8 cellular contexts compared by ENCODE assay signal in genomic region chr11:19071255-19071654, GRCh38. TPM values are rescaled to one million over a fixed set of nuclear protein-coding genes. Genes with fewer than 3 reads are reported as not detected.
DNase-seq lines count a peak whose midpoint lies in the region; ATAC-seq, FAIRE-seq and TF ChIP-seq lines count a peak whose summit lies in the region.

No MANE protein-coding gene starts in this region.

- no peaks in the 10 kb centered on the region for H3K9me3 ChIP-seq in GM23248 (ENCODE audit: low read depth)
- H3K9me3 ChIP-seq in pancreas, result no peaks in the 10 kb centered on the region

- H3K27ac Mint-ChIP-seq in activated T-helper 2 cell treated with anti-CD3 and anti-CD28 coated beads, Interferon-gamma antibody, Interleukin-2, Interleukin-4, amounts not matched to agents 10 μg/mL and 5 μg/mL and 100 μg/mL, durations not matched to agents 14 hours and 24 hours and 36 hours, result no peak overlapping the region
- peak overlapping the region; percentile 36 for H3K27ac Mint-ChIP-seq in type B pancreatic cell

- peak overlapping the region; percentile 59 for H3K4me2 ChIP-seq in GM23248 (ENCODE audit: unreplicated experiment)

- H3K9ac ChIP-seq in GM23248, result peak overlapping the region; percentile 36; the same call in 1 of the 2 replicates

- H3K9me2 ChIP-seq in GM23248 (ENCODE audit: insufficient read depth), result no peaks in the 10 kb centered on the region

- no peaks in the 10 kb centered on the region for H3K36me3 Mint-ChIP-seq in activated T-helper 2 cell treated with anti-CD3 and anti-CD28 coated beads, Interferon-gamma antibody, Interleukin-2, Interleukin-4, amounts not matched to agents 10 μg/mL and 5 μg/mL and 100 μg/mL, durations not matched to agents 14 hours and 24 hours and 36 hours (ENCODE audit: low read depth)
- H3K36me3 Mint-ChIP-seq in type B pancreatic cell, result no peaks in the 10 kb centered on the region

- H3K4me3 ChIP-seq in GM23248, result peak overlapping the region; percentile 62
- H3K4me3 ChIP-seq in pancreas, result no peak overlapping the region

- no peaks in the 10 kb centered on the region for H3K36me3 ChIP-seq in GM23248 (ENCODE audit: low read depth)
- H3K36me3 ChIP-seq in pancreas, result no peaks in the 10 kb centered on the region

- H3K27me3 Mint-ChIP-seq in activated T-helper 2 cell treated with anti-CD3 and anti-CD28 coated beads, Interferon-gamma antibody, Interleukin-2, Interleukin-4, amounts not matched to agents 10 μg/mL and 5 μg/mL and 100 μg/mL, durations not matched to agents 14 hours and 24 hours and 36 hours (ENCODE audit: low read depth), result peaks cover 21% of the 10 kb centered on the region
- H3K27me3 Mint-ChIP-seq in type B pancreatic cell, result peaks cover 14% of the 10 kb centered on the region

- H3K27me3 ChIP-seq in GM23248 (replicated peaks; ENCODE audit: insufficient read depth) (peaks cover 25% of the 10 kb centered on the region), pancreas (no peaks in the 10 kb centered on the region)

- in situ Hi-C loops in GM23248 (cut with MboI), result loop anchor here (10.0 to 25.0 kb wide), 3 partner anchors 244 to 1091 kb away; partner anchors contain the start of gene DBX1

- peak; percentile 50 for FAIRE-seq in frontal cortex (lab: Jason Lieb, UNC)
- FAIRE-seq in pancreas (lab: Jason Lieb, UNC), result peak; percentile 43

- TF ChIP-seq CTCF in pancreas (IDR thresholded peaks at IDR 0.05) (peak; percentile 77 to 96 (median 90)), type B pancreatic cell (conservative IDR thresholded peaks at IDR 0.05) (peak; percentile 99)

- intact Hi-C loops in activated T-helper 2 cell treated with anti-CD3 and anti-CD28 coated beads, Interferon-gamma antibody, Interleukin-2, Interleukin-4, amounts not matched to agents 10 μg/mL and 5 μg/mL and 100 μg/mL, durations not matched to agents 14 hours and 24 hours and 36 hours (cut with micrococcal nuclease), result loop anchor here (1.0 to 10.0 kb wide), 3 partner anchors 94 to 482 kb away; partner anchors contain the start of gene E2F8
- intact Hi-C loops in pancreas (cut with DNase I), result loop anchor here in 2 of 3 donors (5.0 to 10.0 kb wide), 4 partner anchors 174 to 486 kb away; partner anchors contain the start of gene E2F8 (in 1 of the 2)

- H3K9me3 Mint-ChIP-seq in activated T-helper 2 cell treated with anti-CD3 and anti-CD28 coated beads, Interferon-gamma antibody, Interleukin-2, Interleukin-4, amounts not matched to agents 10 μg/mL and 5 μg/mL and 100 μg/mL, durations not matched to agents 14 hours and 24 hours and 36 hours, result no peaks in the 10 kb centered on the region
- no peaks in the 10 kb centered on the region for H3K9me3 Mint-ChIP-seq in type B pancreatic cell

- H3F3A ChIP-seq in GM23248 (ENCODE audit: insufficient read depth), result no peaks in the 10 kb centered on the region

- H2AFZ ChIP-seq in GM23248, result peak overlapping the region; percentile 70

- no peaks in the 10 kb centered on the region for H3K79me2 ChIP-seq in GM23248 (ENCODE audit: insufficient read depth)

- ATAC-seq in pancreas, result peak; percentile 81 to 98 (median 96)

- peak overlapping the region; percentile 22 for H3K4me3 Mint-ChIP-seq in activated T-helper 2 cell treated with anti-CD3 and anti-CD28 coated beads, Interferon-gamma antibody, Interleukin-2, Interleukin-4, amounts not matched to agents 10 μg/mL and 5 μg/mL and 100 μg/mL, durations not matched to agents 14 hours and 24 hours and 36 hours (ENCODE audit: low read depth)
- H3K4me3 Mint-ChIP-seq in type B pancreatic cell, result peak overlapping the region; percentile 78

- no peaks in the 10 kb centered on the region for H3K4me1 ChIP-seq in GM23248 (ENCODE audit: insufficient read depth)
- peaks cover 0 to 7% (median 5%) of the 10 kb centered on the region in 3 donors for H3K4me1 ChIP-seq in pancreas

- DNase-seq in ELF-1 (ENCODE audit: low read depth, low spot score) (peak; percentile 80), GM23248 (peak; percentile 94), Kasumi-1 (lab: John Stamatoyannopoulos, UW) (peak; percentile 86 to 94), RKO (ENCODE audit: low spot score) (peak; percentile 93), frontal cortex (ENCODE audit: low spot score in 2 of 2) (peak; percentile 29 to 60), pancreas (peak; percentile 63 to 81 (median 78)), type B pancreatic cell (ENCODE audit: extremely low spot score, unreplicated experiment) (no peak)
- peak; percentile 26 for DNase-seq in activated T-helper 2 cell treated with anti-CD3 and anti-CD28 coated beads, Interferon-gamma antibody, Interleukin-2, Interleukin-4, amounts not matched to agents 10 μg/mL and 5 μg/mL and 100 μg/mL, durations not matched to agents 14 hours and 24 hours and 36 hours (ENCODE audit: low spot score)

- H3K4me1 Mint-ChIP-seq in activated T-helper 2 cell treated with anti-CD3 and anti-CD28 coated beads, Interferon-gamma antibody, Interleukin-2, Interleukin-4, amounts not matched to agents 10 μg/mL and 5 μg/mL and 100 μg/mL, durations not matched to agents 14 hours and 24 hours and 36 hours (ENCODE audit: low read depth), result peaks cover 2% of the 10 kb centered on the region
- H3K4me1 Mint-ChIP-seq in type B pancreatic cell (ENCODE audit: unreplicated experiment), result peaks cover 19% of the 10 kb centered on the region

- WGBS in GM23248 (ENCODE audit: low coverage in 1 of 2, low lambda C conversion rate in 2 of 2, missing lambda C conversion rate in 2 of 2), 2 experiments, result 1 to 3% methylated on average over 11 of the region's 11 CpGs
- WGBS in pancreas, 2 donors, result 2% methylated on average over 11 of the region's 11 CpGs

- no peaks in the 10 kb centered on the region for H4K20me1 ChIP-seq in GM23248 (ENCODE audit: insufficient read depth)

- H3K27ac ChIP-seq in GM23248, result no peak overlapping the region
- H3K27ac ChIP-seq in pancreas, result no peak overlapping the region

RNA-seq across cellular contexts. Expression of gene MRGPRX2, which starts 10.7 kb away (rescaled TPM):
- total RNA-seq in GM23248 (2014; rRNA removed; shearing (Covaris generic)), result not detected in 2 replicates
- polyA plus RNA-seq in GM23248 (2016; fragmentation: Nextera tagmentation; extraction: Ambion mirVana) (not detected in 2 replicates), pancreas (under 1 TPM in 1 of 2 donors, not detected in 1; 0.05 TPM)
- 0.09 TPM in 1 of 2 replicates, not detected in the other for total RNA-seq in activated T-helper 2 cell treated with anti-CD3 and anti-CD28 coated beads, Interferon-gamma antibody, Interleukin-2, Interleukin-4, amounts not matched to agents 10 μg/mL and 5 μg/mL and 100 μg/mL, durations not matched to agents 14 hours and 24 hours and 36 hours
- total RNA-seq in frontal cortex (not detected), pancreas (under 1 TPM in 1 of 6 donors, not detected in 5; 0.09 TPM), type B pancreatic cell (ENCODE audit: low replicate concordance) (not detected in 2 replicates)

RNA-seq across cellular contexts. Expression of gene ZDHHC13, which starts 45.7 kb away (rescaled TPM):
- 10.9 and 11.0 TPM in 2 replicates for total RNA-seq in GM23248 (2014; rRNA removed; shearing (Covaris generic))
- 11.6 and 12.5 TPM in 2 replicates for polyA plus RNA-seq in GM23248 (2016; fragmentation: Nextera tagmentation; extraction: Ambion mirVana)
- total RNA-seq in activated T-helper 2 cell treated with anti-CD3 and anti-CD28 coated beads, Interferon-gamma antibody, Interleukin-2, Interleukin-4, amounts not matched to agents 10 μg/mL and 5 μg/mL and 100 μg/mL, durations not matched to agents 14 hours and 24 hours and 36 hours, result 25.4 and 27.8 TPM in 2 replicates
- total RNA-seq in frontal cortex, result 44.8 TPM
- total RNA-seq in pancreas, result 10 to 100 TPM in 1 of 6 donors, 1 to 10 TPM in 5; 4.5 to 11.2 (median 6.9) TPM
- polyA plus RNA-seq in pancreas, result 10 to 100 TPM in 1 of 2 donors, 1 to 10 TPM in 1; 7.1 to 11.5 TPM
- 18.2 and 19.0 TPM in 2 replicates for total RNA-seq in type B pancreatic cell (ENCODE audit: low replicate concordance)
